In genomic region chr12:1542599-1542998, GRCh38 we compare ENCODE assay signal across 14 cellular contexts. TPM values are rescaled to one million over a fixed set of nuclear protein-coding genes. Genes with fewer than 3 reads are reported as not detected.
DNase-seq lines count a peak whose midpoint lies in the region; ATAC-seq, FAIRE-seq and TF ChIP-seq lines count a peak whose summit lies in the region.
"Had no signal": no experiment of that assay in that cellular context is flagged by ENCODE, and none has a peak within 500 bp of the region (broad histone marks: within the 10 kb centered on the region; RNA-seq: fewer than 3 reads in every experiment).

No MANE protein-coding gene starts in this region.

- FAIRE-seq in GM12891 (lab: Jason Lieb, UNC) (peak; percentile 74), K562 (lab: Jason Lieb, UNC) (peak; percentile 63)
- FAIRE-seq: G401.6 had no signal

- BruUV-seq in K562 (replicated peaks; lab: Mats Ljungman, UMichigan), result no TSS peak

- intact Hi-C loops in K562 (cut with micrococcal nuclease), result no loop called here

- H3K9ac ChIP-seq in K562 (ENCODE audit: insufficient read depth in 1 of 2, low read depth in 2 of 2, low read length in 2 of 2), result no peak overlapping the region
- H3K9ac ChIP-seq: BLaER1 treated with 17β-estradiol and CSF1 and Interleukin-3, amounts not matched to agents 10 nM and 100 nM; GM23248 had no signal

- no peak for TF ChIP-seq RAD21 in K562 (CRISPR knock-in tag; conservative IDR thresholded peaks at IDR 0.05 in 1 of 2, IDR thresholded peaks at IDR 0.05 in 1 of 2)

- no peaks in the 10 kb centered on the region for H3K9me3 ChIP-seq in K562 (replicated peaks; ENCODE audit: control insufficient read depth, insufficient read depth, low read depth, low read length)
- H3K9me3 ChIP-seq: BLaER1 treated with 17β-estradiol and CSF1 and Interleukin-3, amounts not matched to agents 10 nM and 100 nM; HAP-1 had no signal

- H4K20me1 ChIP-seq in K562 (replicated peaks; ENCODE audit: control insufficient read depth, insufficient read depth, low read length), result no peaks in the 10 kb centered on the region
- H4K20me1 ChIP-seq: BLaER1 treated with 17β-estradiol and CSF1 and Interleukin-3, amounts not matched to agents 10 nM and 100 nM had no signal

- no peaks in the 10 kb centered on the region; the same call in 2 of the 3 replicates for H3K79me2 ChIP-seq in K562 (ENCODE audit: control insufficient read depth, insufficient read depth, low read length)

- H3K4me1 ChIP-seq in K562 (replicated peaks in 1 of 2; ENCODE audit: control insufficient read depth in 2 of 2, insufficient read depth in 2 of 2, low read length in 2 of 2), result peaks cover 4% of the 10 kb centered on the region in 2 experiments; a peak in 3 of 5 replicates
- H3K4me1 ChIP-seq: HAP-1 had no signal

- H3K27me3 ChIP-seq in K562 (ENCODE audit: control insufficient read depth in 2 of 2, insufficient read depth in 2 of 2, low read length in 2 of 2), result no peaks in the 10 kb centered on the region

- DNase-seq in GM12891 (ENCODE audit: insufficient read length, low spot score) (no peak), MV-4-11 (lab: John Stamatoyannopoulos, UW) (peak; percentile 12), K562 (ENCODE audit: extremely low read depth in 1 of 4, low spot score in 3 of 4) (no peak), GM10248 (ENCODE audit: extremely low spot score) (no peak), DMS 273 (lab: John Stamatoyannopoulos, UW; ENCODE audit: unreplicated experiment) (no peak), dedifferentiated amniotic fluid mesenchymal stem cell (ENCODE audit: extremely low spot score) (no peak)
- DNase-seq: CD4-positive, CD25-positive, alpha-beta regulatory T cell; CD8-positive, alpha-beta memory T cell; COR-L47; GM23248; KBM-7 had no signal

- TF ChIP-seq CTCF in K562 (IDR thresholded peaks at IDR 0.05 in 2 of 3, conservative IDR thresholded peaks at IDR 0.05 in 1 of 3; ENCODE audit: insufficient read depth in 2 of 3, low read depth in 1 of 3, low read length in 3 of 3), result no peak
- no peak for TF ChIP-seq CTCF in GM10248 (IDR thresholded peaks at IDR 0.05; ENCODE audit: control extremely low read depth, extremely low read depth, low read depth, missing control alignments)

- H2AFZ ChIP-seq in K562 (ENCODE audit: low read depth, low read length), result no peak overlapping the region
- H2AFZ ChIP-seq: GM23248 had no signal

- ATAC-seq in K562, result no peak; the same call in 2 of the 3 replicates

- no peak for TF ChIP-seq POLR2A in GM12891 (IDR thresholded peaks at IDR 0.05; ENCODE audit: low read depth, low read length)
- TF ChIP-seq POLR2A in K562 (conservative IDR thresholded peaks at IDR 0.05), result no peak

- no peak for TF ChIP-seq EP300 in K562 (IDR thresholded peaks at IDR 0.05; ENCODE audit: low read length)

- H3K27ac ChIP-seq in K562 (ENCODE audit: extremely low read depth, low read depth, low read length), result no peak overlapping the region
- H3K27ac ChIP-seq: BLaER1 treated with 17β-estradiol and CSF1 and Interleukin-3, amounts not matched to agents 10 nM and 100 nM had no signal

- no peak overlapping the region for H3K4me2 ChIP-seq in K562 (ENCODE audit: insufficient read depth, low read length)

- POLR2A ChIA-PET in K562 (lab: Yijun Ruan, JAX) (no interaction called here), GM10248 (lab: Yijun Ruan, JAX) (no interaction called here)

- 59% methylated on average over 7 of the region's 7 CpGs for WGBS in K562 (ENCODE audit: insufficient coverage, low coverage, missing lambda C conversion rate)

- no peaks in the 10 kb centered on the region for H3K36me3 ChIP-seq in K562 (ENCODE audit: control insufficient read depth, insufficient read depth, low read length)
- H3K36me3 ChIP-seq: BLaER1 treated with 17β-estradiol and CSF1 and Interleukin-3, amounts not matched to agents 10 nM and 100 nM; HAP-1 had no signal

- CTCF ChIA-PET in K562 (lab: Yijun Ruan, JAX; ENCODE audit: low intra/inter-chr PET ratio), result no interaction called here
- CTCF ChIA-PET in GM10248 (lab: Yijun Ruan, JAX), result interaction anchor here (1.8 to 5.0 kb wide), 3 partner anchors 8 to 40 kb away, joined by 5 to 19 read pairs (median 9); no protein-coding TSS in a partner anchor

- no peak overlapping the region for H3K4me3 ChIP-seq in K562
- H3K4me3 ChIP-seq: BLaER1 treated with 17β-estradiol and CSF1 and Interleukin-3, amounts not matched to agents 10 nM and 100 nM; GM23248; HAP-1 had no signal

- in situ Hi-C loops in K562 (cut with MboI), result no loop called here

- no peaks in the 10 kb centered on the region for H3K9me1 ChIP-seq in K562 (ENCODE audit: control insufficient read depth, insufficient read depth, low read length)

TF ChIP-seq in GM12891, 5 proteins besides CTCF, POLR2A, EP300 and RAD21:
- TF ChIP-seq TAF1 (IDR thresholded peaks at IDR 0.05; ENCODE audit: low read depth, low read length), result no peak
- TF ChIP-seq SPI1 (IDR thresholded peaks at IDR 0.05; ENCODE audit: low read depth, low read length), result no peak

TF ChIP-seq in K562, 482 proteins besides CTCF, POLR2A, EP300 and RAD21:
- TF ChIP-seq NCOR1 (IDR thresholded peaks at IDR 0.05) (no peak), CEBPG (CRISPR knock-in tag; IDR thresholded peaks at IDR 0.05) (peak; percentile 60; the same call in 1 of the 2 replicates), CEBPG (tag; conservative IDR thresholded peaks at IDR 0.05 in 1 of 2, IDR thresholded peaks at IDR 0.05 in 1 of 2) (no peak), PCBP2 (IDR thresholded peaks at IDR 0.05; ENCODE audit: low read depth, low read length, poor library complexity, severe bottlenecking) (no peak), CBFB (CRISPR knock-in tag; IDR thresholded peaks at IDR 0.05) (no peak), ZNF511 (CRISPR knock-in tag; IDR thresholded peaks at IDR 0.05) (no peak), ZNF12 (CRISPR knock-in tag; IDR thresholded peaks at IDR 0.05) (no peak), E2F3 (CRISPR knock-in tag; IDR thresholded peaks at IDR 0.05) (no peak)

RNA-seq across cellular contexts. Expression of gene FBXL14, which starts 51.8 kb away (rescaled TPM):
- 5.0 TPM for polyA plus RNA-seq in GM12891 (2012; ENCODE audit: low read depth, missing spikeins)
- 1.6 and 6.6 TPM in 2 replicates for total RNA-seq in K562 (2011; cell fraction: chromatin; rRNA removed; ENCODE audit: low replicate concordance)
- total RNA-seq in K562 (2011; cell fraction: nucleolus; rRNA removed), result 7.8 and 11.2 TPM in 2 replicates
- 4.3 and 5.0 TPM in 2 replicates for total RNA-seq in K562 (2011; cell fraction: nucleoplasm; rRNA removed)
- total RNA-seq in K562 (2014; rRNA removed) (7.1 and 7.8 TPM in 2 replicates), K562 (2014; rRNA removed; fragmentation: Illumina TruSeq; extraction: Trizol) (0.22 and 0.65 TPM in 2 replicates), K562 (2015; rRNA removed; fragmentation: Illumina TruSeq; extraction: Trizol) (4.8 and 5.3 TPM in 2 replicates), K562 (2021) (9.8 and 11.0 TPM in 2 replicates)
- polyA plus RNA-seq in K562 (2011; rRNA removed) (3.3 and 4.6 TPM in 2 replicates), K562 (2014; fragmentation: Illumina TruSeq; extraction: Trizol) (1.2 and 3.3 TPM in 2 replicates), K562 (2014; fragmentation: Nextera tagmentation; extraction: Ambion mirVana) (under 1 TPM; 0.13 to 0.17 TPM), K562 (2014; rRNA removed) (6.3 and 7.6 TPM in 2 replicates)
- 6.7 and 16.0 TPM in 2 replicates for polyA plus RNA-seq in K562 (2011; cell fraction: cytosol; rRNA removed)
- polyA plus RNA-seq in K562 (2011; cell fraction: nucleus; rRNA removed), result 3.4 and 5.1 TPM in 2 replicates
- 6.5 and 9.3 TPM in 2 replicates for polyA plus RNA-seq in K562 (2012)
- 3.3 and 6.3 TPM in 2 replicates for polyA minus RNA-seq in K562 (2011; rRNA and poly(A)+ RNA removed)
- 8.7 TPM in 2 replicates for polyA minus RNA-seq in K562 (2011; cell fraction: cytosol; rRNA and poly(A)+ RNA removed)
- 5.9 and 7.4 TPM in 2 replicates for polyA minus RNA-seq in K562 (2011; cell fraction: nucleus; rRNA and poly(A)+ RNA removed)
